8 cellular contexts compared by ENCODE assay signal in the genomic region with DNA sequence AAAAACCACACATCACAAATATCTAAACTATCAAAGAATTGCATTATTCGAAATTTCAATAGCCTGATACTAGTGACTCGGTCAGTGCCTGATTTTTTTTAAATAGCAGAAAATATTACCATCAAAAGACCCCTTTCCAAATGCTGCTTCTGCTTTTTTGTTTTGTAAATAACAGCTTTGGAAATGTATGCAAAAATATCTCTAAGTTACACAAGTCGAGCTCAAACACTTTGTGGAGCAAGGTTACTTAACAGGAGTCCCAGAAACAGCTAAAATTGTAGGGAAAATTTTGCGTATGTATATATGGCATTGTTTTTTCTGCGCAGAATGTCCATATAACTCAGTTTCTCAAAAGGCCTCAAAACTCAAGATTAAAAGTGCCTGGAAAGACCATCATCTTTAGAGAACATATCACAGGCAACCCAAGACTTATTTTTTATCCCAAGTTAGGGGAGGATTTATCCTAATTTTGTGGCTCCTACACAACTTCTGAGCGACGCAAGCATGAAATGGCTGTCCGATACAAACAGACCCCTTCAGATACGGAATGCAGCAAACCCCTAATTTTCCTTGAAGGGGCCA. TPM values are rescaled to one million over a fixed set of nuclear protein-coding genes. Genes with fewer than 3 reads are reported as not detected.
DNase-seq lines count a peak whose midpoint lies in the region; ATAC-seq and TF ChIP-seq lines count a peak whose summit lies in the region.

No MANE protein-coding gene starts in this region.

- peak overlapping the region; percentile 97 to 100 for H3K27ac ChIP-seq in lung (ENCODE audit: low read depth in 1 of 2, low read length in 1 of 2)

- peak overlapping the region; percentile 86 for H3K4me3 Mint-ChIP-seq in activated naive CD4-positive, alpha-beta T cell treated with anti-CD3 and anti-CD28 coated beads for 36 hours
- peak overlapping the region; percentile 92 for H3K4me3 Mint-ChIP-seq in type B pancreatic cell

- no peak for DNase-seq in activated naive CD4-positive, alpha-beta T cell treated with anti-CD3 and anti-CD28 coated beads for 36 hours
- no peak for DNase-seq in activated naive CD4-positive, alpha-beta T cell treated with Interleukin-2 at 50 U/mL for 16 hours
- DNase-seq in astrocyte of the spinal cord (ENCODE audit: low read depth, low spot score) (no peak), lung (ENCODE audit: low spot score) (no peak), type B pancreatic cell (ENCODE audit: extremely low spot score, unreplicated experiment) (no peak), NCI-H345 treated with DMSO at 0.1 percent for 48 hours (lab: John Stamatoyannopoulos, UW; ENCODE audit: unreplicated experiment) (no peak)
- no peak for DNase-seq in activated CD8-positive, alpha-beta memory T cell treated with anti-CD3 and anti-CD28 coated beads for 24 hours

- 21 to 24% methylated on average over 9 of the region's 9 CpGs for WGBS in lung, 2 donors

- no peaks in the 10 kb centered on the region for H3K27me3 Mint-ChIP-seq in activated naive CD4-positive, alpha-beta T cell treated with anti-CD3 and anti-CD28 coated beads for 36 hours (ENCODE audit: low read depth)
- H3K27me3 Mint-ChIP-seq in type B pancreatic cell = no peaks in the 10 kb centered on the region

- peaks cover 1 to 3% of the 10 kb centered on the region in 2 donors for H3K4me1 ChIP-seq in lung (ENCODE audit: control insufficient read depth in 2 of 2, insufficient read depth in 2 of 2, low read length in 2 of 2)

- ATAC-seq in lung (ENCODE audit: insufficient read depth, low FRiP score) (no peak), HG03521 (IDR thresholded peaks at IDR 0.05; ENCODE audit: unreplicated experiment) (no peak)

- H3K4me1 Mint-ChIP-seq in activated naive CD4-positive, alpha-beta T cell treated with anti-CD3 and anti-CD28 coated beads for 36 hours (ENCODE audit: low read depth) = peaks cover 39% of the 10 kb centered on the region
- peaks cover 14% of the 10 kb centered on the region for H3K4me1 Mint-ChIP-seq in type B pancreatic cell (ENCODE audit: unreplicated experiment)

- TF ChIP-seq CTCF in astrocyte of the spinal cord (IDR thresholded peaks at IDR 0.05; ENCODE audit: low read depth, low read length) (no peak), lung (IDR thresholded peaks at IDR 0.05; ENCODE audit: control extremely low read depth, extremely low read depth) (no peak), type B pancreatic cell (conservative IDR thresholded peaks at IDR 0.05) (no peak)

- no peaks in the 10 kb centered on the region for H3K27me3 ChIP-seq in lung (ENCODE audit: control insufficient read depth, insufficient read depth)

- H3K36me3 ChIP-seq in lung (ENCODE audit: control insufficient read depth in 2 of 2, insufficient read depth in 2 of 2, low read length in 2 of 2) = no peaks in the 10 kb centered on the region

- H3K36me3 Mint-ChIP-seq in activated naive CD4-positive, alpha-beta T cell treated with anti-CD3 and anti-CD28 coated beads for 36 hours (ENCODE audit: low read depth) = peaks cover 5% of the 10 kb centered on the region
- H3K36me3 Mint-ChIP-seq in type B pancreatic cell = peaks cover 4% of the 10 kb centered on the region

- no peaks in the 10 kb centered on the region for H3K9me3 Mint-ChIP-seq in activated naive CD4-positive, alpha-beta T cell treated with anti-CD3 and anti-CD28 coated beads for 36 hours
- peaks cover 4% of the 10 kb centered on the region for H3K9me3 Mint-ChIP-seq in type B pancreatic cell

- CTCF ChIA-PET in activated naive CD4-positive, alpha-beta T cell treated with anti-CD3 and anti-CD28 coated beads for 36 hours (lab: Charles Lee) = interaction anchor here (1.5 kb wide), 1 partner anchor 69 kb away, joined by 4 read pairs; no protein-coding TSS in a partner anchor

- in situ Hi-C loops in astrocyte of the spinal cord (cut with HindIII; ENCODE audit: low sequenced_read_pairs) = no loop called here

- no peaks in the 10 kb centered on the region for H3K9me3 ChIP-seq in lung (ENCODE audit: control insufficient read depth in 2 of 2, insufficient read depth in 1 of 2, low read length in 1 of 2)

- peak overlapping the region; percentile 71 for H3K27ac Mint-ChIP-seq in activated naive CD4-positive, alpha-beta T cell treated with anti-CD3 and anti-CD28 coated beads for 36 hours
- H3K27ac Mint-ChIP-seq in type B pancreatic cell = peak overlapping the region; percentile 75

- intact Hi-C loops in activated naive CD4-positive, alpha-beta T cell treated with anti-CD3 and anti-CD28 coated beads for 36 hours (cut with micrococcal nuclease) = loop anchor here (2.0 to 10.0 kb wide), 6 partner anchors 15 to 975 kb away; partner anchors contain the start of genes MCM9 and NUS1

- peak overlapping the region; percentile 83 for H3K4me3 ChIP-seq in astrocyte of the spinal cord (ENCODE audit: low read depth, low read length)
- H3K4me3 ChIP-seq in lung = peak overlapping the region; percentile 98

RNA-seq across cellular contexts. Expression of gene CEP85L, which starts 1.4 kb away (rescaled TPM):
- 10 to 100 TPM; 31.4 to 31.9 TPM for total RNA-seq in activated naive CD4-positive, alpha-beta T cell treated with anti-CD3 and anti-CD28 coated beads for 36 hours
- total RNA-seq in lung (10 to 100 TPM; 12.5 to 40.8 TPM), type B pancreatic cell (ENCODE audit: low replicate concordance) (8.9 and 16.1 TPM in 2 replicates)
- 1 to 10 TPM; 1.3 to 1.6 TPM for polyA plus RNA-seq in lung
